1 cellular context compared by ENCODE assay signal in genomic region chr19:14405758-14406644, GRCh38.
A peak's percentile ranks its signal among the peaks of the same experiment; 100 is the strongest.
TF ChIP-seq lines count a peak whose summit lies in the region.

No MANE protein-coding gene starts in this region.

TF ChIP-seq in K562, 482 proteins besides CTCF, POLR2A, EP300 and RAD21 (continued from another document and continues in another):
- TF ChIP-seq REST (CRISPR knock-in tag; IDR thresholded peaks at IDR 0.05; ENCODE audit: low read depth) = peak; percentile 42; the same call in 1 of the 2 replicates
- 0 out of 2 replicates have a peak, but pooled peaks have one; percentile 11 for TF ChIP-seq CBX5 (IDR thresholded peaks at IDR 0.05; ENCODE audit: borderline replicate concordance, low read depth)
- no peak for TF ChIP-seq RFX7 (CRISPR knock-in tag; IDR thresholded peaks at IDR 0.05)
- TF ChIP-seq EWSR1 (IDR thresholded peaks at IDR 0.05; ENCODE audit: borderline replicate concordance, low read depth, partially characterized antibody) = no peak
- no peak for TF ChIP-seq CHCHD3 (CRISPR knock-in tag; IDR thresholded peaks at IDR 0.05)
- no peak for TF ChIP-seq RBM25 (IDR thresholded peaks at IDR 0.05; ENCODE audit: low read depth, low read length, severe bottlenecking)
- no peak for TF ChIP-seq ZNF41 (CRISPR knock-in tag; conservative IDR thresholded peaks at IDR 0.05)
- TF ChIP-seq TCF7L2 (IDR thresholded peaks at IDR 0.05; ENCODE audit: low read depth, low read length) = no peak
- no peak for TF ChIP-seq UBTF (IDR thresholded peaks at IDR 0.05; ENCODE audit: borderline replicate concordance in 1 of 2, low read depth in 2 of 2, low read length in 2 of 2)
- peak; percentile 22; the same call in 1 of the 2 replicates for TF ChIP-seq ZNF384 (IDR thresholded peaks at IDR 0.05; ENCODE audit: low read depth, low read length)
- TF ChIP-seq, protein P1, sequence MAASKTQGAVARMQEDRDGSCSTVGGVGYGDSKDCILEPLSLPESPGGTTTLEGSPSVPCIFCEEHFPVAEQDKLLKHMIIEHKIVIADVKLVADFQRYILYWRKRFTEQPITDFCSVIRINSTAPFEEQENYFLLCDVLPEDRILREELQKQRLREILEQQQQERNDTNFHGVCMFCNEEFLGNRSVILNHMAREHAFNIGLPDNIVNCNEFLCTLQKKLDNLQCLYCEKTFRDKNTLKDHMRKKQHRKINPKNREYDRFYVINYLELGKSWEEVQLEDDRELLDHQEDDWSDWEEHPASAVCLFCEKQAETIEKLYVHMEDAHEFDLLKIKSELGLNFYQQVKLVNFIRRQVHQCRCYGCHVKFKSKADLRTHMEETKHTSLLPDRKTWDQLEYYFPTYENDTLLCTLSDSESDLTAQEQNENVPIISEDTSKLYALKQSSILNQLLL (CRISPR knock-in tag; IDR thresholded peaks at IDR 0.05; ENCODE audit: borderline replicate concordance) = no peak
- no peak for TF ChIP-seq U2AF2 (optimal IDR thresholded peaks at IDR 0.05; ENCODE audit: low read depth, low read length)
- TF ChIP-seq SMC3 (conservative IDR thresholded peaks at IDR 0.05; ENCODE audit: insufficient read depth, low read depth, low read length) = peak; percentile 95
- TF ChIP-seq XRCC5 (IDR thresholded peaks at IDR 0.05; ENCODE audit: low read depth, low read length) = peak; percentile 59; the same call in 1 of the 2 replicates
- TF ChIP-seq ZMIZ1 (IDR thresholded peaks at IDR 0.05; ENCODE audit: low read depth in 2 of 2, low read length in 2 of 2) = no peak
- no peak for TF ChIP-seq ZNF707 (CRISPR knock-in tag; conservative IDR thresholded peaks at IDR 0.05)
- TF ChIP-seq RAD51 (IDR thresholded peaks at IDR 0.05; ENCODE audit: borderline replicate concordance, low read depth) = no peak
- TF ChIP-seq ZNF444 (CRISPR knock-in tag; IDR thresholded peaks at IDR 0.05) = no peak
- TF ChIP-seq TSC22D4 (tag; IDR thresholded peaks at IDR 0.05) = no peak
- TF ChIP-seq, protein P2, sequence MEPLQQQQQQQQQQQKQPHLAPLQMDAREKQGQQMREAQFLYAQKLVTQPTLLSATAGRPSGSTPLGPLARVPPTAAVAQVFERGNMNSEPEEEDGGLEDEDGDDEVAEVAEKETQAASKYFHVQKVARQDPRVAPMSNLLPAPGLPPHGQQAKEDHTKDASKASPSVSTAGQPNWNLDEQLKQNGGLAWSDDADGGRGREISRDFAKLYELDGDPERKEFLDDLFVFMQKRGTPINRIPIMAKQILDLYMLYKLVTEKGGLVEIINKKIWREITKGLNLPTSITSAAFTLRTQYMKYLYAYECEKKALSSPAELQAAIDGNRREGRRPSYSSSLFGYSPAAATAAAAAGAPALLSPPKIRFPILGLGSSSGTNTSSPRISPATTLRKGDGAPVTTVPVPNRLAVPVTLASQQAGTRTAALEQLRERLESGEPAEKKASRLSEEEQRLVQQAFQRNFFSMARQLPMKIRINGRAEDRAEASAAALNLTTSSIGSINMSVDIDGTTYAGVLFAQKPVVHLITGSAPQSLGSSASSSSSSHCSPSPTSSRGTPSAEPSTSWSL (CRISPR knock-in tag; IDR thresholded peaks at IDR 0.05; ENCODE audit: borderline replicate concordance) = no peak
- 0 out of 2 replicates have a peak, but pooled peaks have one; percentile 39 for TF ChIP-seq ZNF143 (CRISPR knock-in tag; IDR thresholded peaks at IDR 0.05)
- TF ChIP-seq, protein P3, sequence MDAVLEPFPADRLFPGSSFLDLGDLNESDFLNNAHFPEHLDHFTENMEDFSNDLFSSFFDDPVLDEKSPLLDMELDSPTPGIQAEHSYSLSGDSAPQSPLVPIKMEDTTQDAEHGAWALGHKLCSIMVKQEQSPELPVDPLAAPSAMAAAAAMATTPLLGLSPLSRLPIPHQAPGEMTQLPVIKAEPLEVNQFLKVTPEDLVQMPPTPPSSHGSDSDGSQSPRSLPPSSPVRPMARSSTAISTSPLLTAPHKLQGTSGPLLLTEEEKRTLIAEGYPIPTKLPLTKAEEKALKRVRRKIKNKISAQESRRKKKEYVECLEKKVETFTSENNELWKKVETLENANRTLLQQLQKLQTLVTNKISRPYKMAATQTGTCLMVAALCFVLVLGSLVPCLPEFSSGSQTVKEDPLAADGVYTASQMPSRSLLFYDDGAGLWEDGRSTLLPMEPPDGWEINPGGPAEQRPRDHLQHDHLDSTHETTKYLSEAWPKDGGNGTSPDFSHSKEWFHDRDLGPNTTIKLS (IDR thresholded peaks at IDR 0.05; ENCODE audit: borderline replicate concordance, low read depth) = no peak
- no peak for TF ChIP-seq ELF1 (tag; IDR thresholded peaks at IDR 0.05)
- no peak for TF ChIP-seq POU5F1 (IDR thresholded peaks at IDR 0.05; ENCODE audit: borderline replicate concordance, low read depth, low read length, partially characterized antibody)
- no peak for TF ChIP-seq CAMTA2 (CRISPR knock-in tag; conservative IDR thresholded peaks at IDR 0.05)
- TF ChIP-seq, protein P4, sequence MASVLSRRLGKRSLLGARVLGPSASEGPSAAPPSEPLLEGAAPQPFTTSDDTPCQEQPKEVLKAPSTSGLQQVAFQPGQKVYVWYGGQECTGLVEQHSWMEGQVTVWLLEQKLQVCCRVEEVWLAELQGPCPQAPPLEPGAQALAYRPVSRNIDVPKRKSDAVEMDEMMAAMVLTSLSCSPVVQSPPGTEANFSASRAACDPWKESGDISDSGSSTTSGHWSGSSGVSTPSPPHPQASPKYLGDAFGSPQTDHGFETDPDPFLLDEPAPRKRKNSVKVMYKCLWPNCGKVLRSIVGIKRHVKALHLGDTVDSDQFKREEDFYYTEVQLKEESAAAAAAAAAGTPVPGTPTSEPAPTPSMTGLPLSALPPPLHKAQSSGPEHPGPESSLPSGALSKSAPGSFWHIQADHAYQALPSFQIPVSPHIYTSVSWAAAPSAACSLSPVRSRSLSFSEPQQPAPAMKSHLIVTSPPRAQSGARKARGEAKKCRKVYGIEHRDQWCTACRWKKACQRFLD (CRISPR knock-in tag; IDR thresholded peaks at IDR 0.05) = no peak
- peak; percentile 80 to 99 for TF ChIP-seq MAZ (CRISPR knock-in tag; conservative IDR thresholded peaks at IDR 0.05 in 1 of 2, IDR thresholded peaks at IDR 0.05 in 1 of 2)
- TF ChIP-seq RBFOX2 (IDR thresholded peaks at IDR 0.05; ENCODE audit: low read depth, low read length) = peak; percentile 62
- 0 out of 2 replicates have a peak, but pooled peaks have one; percentile 46 for TF ChIP-seq RNF2 (IDR thresholded peaks at IDR 0.05)
- no peak for TF ChIP-seq ZNF232 (CRISPR knock-in tag; IDR thresholded peaks at IDR 0.05)
- no peak for TF ChIP-seq NFYB (IDR thresholded peaks at IDR 0.05; ENCODE audit: extremely low read depth, insufficient read length)
- TF ChIP-seq CTBP1 (IDR thresholded peaks at IDR 0.05; ENCODE audit: borderline replicate concordance) = no peak; the same call in 1 of the 2 replicates
- TF ChIP-seq TFE3 (CRISPR knock-in tag; IDR thresholded peaks at IDR 0.05) = no peak
- no peak for TF ChIP-seq XRCC4 (IDR thresholded peaks at IDR 0.05; ENCODE audit: extremely low read depth, insufficient read depth, insufficient read length)
- 0 out of 2 replicates have a peak, but pooled peaks have one; percentile 11 for TF ChIP-seq RBM14 (IDR thresholded peaks at IDR 0.05; ENCODE audit: borderline replicate concordance, insufficient read depth, low read depth, low read length)
- TF ChIP-seq, protein P5, sequence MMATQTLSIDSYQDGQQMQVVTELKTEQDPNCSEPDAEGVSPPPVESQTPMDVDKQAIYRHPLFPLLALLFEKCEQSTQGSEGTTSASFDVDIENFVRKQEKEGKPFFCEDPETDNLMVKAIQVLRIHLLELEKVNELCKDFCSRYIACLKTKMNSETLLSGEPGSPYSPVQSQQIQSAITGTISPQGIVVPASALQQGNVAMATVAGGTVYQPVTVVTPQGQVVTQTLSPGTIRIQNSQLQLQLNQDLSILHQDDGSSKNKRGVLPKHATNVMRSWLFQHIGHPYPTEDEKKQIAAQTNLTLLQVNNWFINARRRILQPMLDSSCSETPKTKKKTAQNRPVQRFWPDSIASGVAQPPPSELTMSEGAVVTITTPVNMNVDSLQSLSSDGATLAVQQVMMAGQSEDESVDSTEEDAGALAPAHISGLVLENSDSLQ (IDR thresholded peaks at IDR 0.05) = peak; percentile 64
- TF ChIP-seq FOXK2 (conservative IDR thresholded peaks at IDR 0.05 in 1 of 2, IDR thresholded peaks at IDR 0.05 in 1 of 2; ENCODE audit: low read depth in 2 of 2) = no peak
- no peak for TF ChIP-seq POLR3A (IDR thresholded peaks at IDR 0.05; ENCODE audit: borderline replicate concordance, extremely low read depth, insufficient read depth, insufficient read length)
- no peak for TF ChIP-seq BRF2 (IDR thresholded peaks at IDR 0.05; ENCODE audit: borderline replicate concordance, insufficient read depth, insufficient read length)
- TF ChIP-seq ZNF212 (CRISPR knock-in tag; IDR thresholded peaks at IDR 0.05) = no peak
